ENCODE assay signal across 1 cellular context in genomic region chr20:23163562-23163961, GRCh38.
TF ChIP-seq lines count a peak whose summit lies in the region.

No MANE protein-coding gene starts in this region.

TF ChIP-seq in SK-N-SH, 30 proteins besides CTCF, POLR2A, EP300 and RAD21 (continued from another document):
- TF ChIP-seq USF1 (IDR thresholded peaks at IDR 0.05; ENCODE audit: borderline replicate concordance, low read depth): no peak
